ENCODE assay signal across 8 cellular contexts in genomic region chr12:82685721-82686222, GRCh38.
DNase-seq lines count a peak whose midpoint lies in the region; ATAC-seq and TF ChIP-seq lines count a peak whose summit lies in the region.

No MANE protein-coding gene starts in this region.

- in situ Hi-C loops in astrocyte of the spinal cord (cut with HindIII; ENCODE audit: low sequenced_read_pairs), result no loop called here

- DNase-seq in NCI-H2029 treated with DMSO at 0.1 percent for 48 hours (lab: John Stamatoyannopoulos, UW) (peak; percentile 92), T1000 (lab: John Stamatoyannopoulos, UW) (peak; percentile 84), astrocyte of the spinal cord (ENCODE audit: low read depth, low spot score) (peak; percentile 94), hippocampal formation (lab: John Stamatoyannopoulos, UW) (peak; percentile 92 to 97), retina (peak; percentile 91), cortex of kidney (lab: John Stamatoyannopoulos, UW) (no peak)

- peak; percentile 58 for ATAC-seq in GM18511 (IDR thresholded peaks at IDR 0.05; ENCODE audit: unreplicated experiment)
- peak; percentile 60 for ATAC-seq in HG03039 (IDR thresholded peaks at IDR 0.05; ENCODE audit: unreplicated experiment)

- peak overlapping the region; percentile 91 for H3K4me3 ChIP-seq in astrocyte of the spinal cord (ENCODE audit: low read depth, low read length)

- TF ChIP-seq CTCF in astrocyte of the spinal cord (IDR thresholded peaks at IDR 0.05; ENCODE audit: low read depth, low read length), result peak; percentile 85
